In genomic region chr2:85226783-85227182, GRCh38 we compare ENCODE assay signal across 5 cellular contexts.
"Had no signal": no experiment of that assay in that cellular context is flagged by ENCODE, and none has a peak within 500 bp of the region (broad histone marks: within the 10 kb centered on the region; RNA-seq: fewer than 3 reads in every experiment).

No MANE protein-coding gene starts in this region.

- H3K27ac ChIP-seq: KMS-11 had no signal

- H3K36me3 ChIP-seq: HAP-1 had no signal

- H3K9ac ChIP-seq: KMS-11 had no signal

- H3K4me2 ChIP-seq: KMS-11 had no signal

- DNase-seq: GOT3, HFFc6 had no signal

- H3K4me3 ChIP-seq: HAP-1 had no signal

- ATAC-seq: HCT116 had no signal
